ENCODE assay signal across 19 cellular contexts in the genomic region with DNA sequence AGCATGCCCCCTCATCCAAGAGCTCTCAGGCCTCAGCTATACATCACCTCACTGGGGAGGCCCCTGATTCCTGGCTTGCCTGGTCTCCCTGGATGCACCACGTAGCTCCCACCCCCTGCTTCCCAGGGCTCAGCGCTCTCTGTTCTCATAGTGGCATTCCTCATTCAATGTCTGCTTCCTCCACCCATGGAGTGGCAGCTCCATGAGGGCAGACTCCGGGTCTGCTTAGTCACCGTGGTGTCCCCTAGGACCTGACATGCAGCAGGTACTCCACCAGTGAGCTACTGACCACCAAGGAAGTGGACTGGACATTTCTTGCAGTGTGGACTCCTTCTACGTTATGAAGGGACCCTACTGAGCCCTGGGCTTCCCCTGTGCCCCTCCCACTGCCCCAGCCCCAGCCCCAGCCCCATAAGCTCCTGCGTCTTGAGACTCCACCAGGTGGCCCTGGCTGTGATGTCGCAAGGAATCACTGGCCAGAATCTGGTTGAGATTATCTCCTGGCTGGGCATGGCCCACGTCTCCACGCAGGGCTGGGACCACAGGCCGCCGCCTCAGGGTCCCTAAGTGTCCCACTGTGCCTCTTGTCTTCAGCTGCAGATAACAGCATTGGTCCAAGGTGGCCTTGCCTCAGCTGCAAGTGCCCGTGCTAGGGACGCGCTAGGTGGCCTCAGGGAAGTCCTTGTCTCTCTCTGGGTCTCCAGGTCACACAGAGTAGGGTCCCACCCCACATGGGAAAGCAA.
"Had no signal": no experiment of that assay in that cellular context is flagged by ENCODE, and none has a peak within 500 bp of the region (broad histone marks: within the 10 kb centered on the region; RNA-seq: fewer than 3 reads in every experiment).

No MANE protein-coding gene starts in this region.

- DNase-seq: activated B cell treated with CpG ODN at 0.5 μM for 24 hours; activated CD4-positive, alpha-beta T cell treated with anti-CD3 and anti-CD28 coated beads for 48 hours; activated CD8-positive, alpha-beta T cell treated with anti-CD3 and anti-CD28 coated beads for 36 hours; activated naive CD4-positive, alpha-beta T cell treated with anti-CD3 and anti-CD28 coated beads for 36 hours; activated naive CD8-positive, alpha-beta T cell treated with anti-CD3 and anti-CD28 coated beads, Interleukin-2, amount 50 U/mL, for 24 hours; activated T-cell treated with anti-CD3 and anti-CD28 coated beads, Interleukin-2, amount 50 U/mL, for 4 hours; anterior cingulate cortex; caudate nucleus; effector memory CD8-positive, alpha-beta T cell; foreskin fibroblast; hippocampal formation; left lung; psoas muscle; stimulated activated CD4-positive, alpha-beta T cell treated with anti-CD3 and anti-CD28 coated beads, Interleukin-4, amount 100 ng/mL, for 24 hours; SW 1271 had no signal

- H3K27me3 ChIP-seq: left lung had no signal

- H3K27ac Mint-ChIP-seq: activated B cell treated with CpG ODN at 0.5 μM for 24 hours; activated CD8-positive, alpha-beta T cell treated with anti-CD3 and anti-CD28 coated beads for 36 hours; activated naive CD4-positive, alpha-beta T cell treated with anti-CD3 and anti-CD28 coated beads for 36 hours; activated naive CD8-positive, alpha-beta T cell treated with anti-CD3 and anti-CD28 coated beads, Interleukin-2, amount 50 U/mL, for 24 hours; brain; effector memory CD8-positive, alpha-beta T cell; stimulated activated memory B cell treated with anti-CD40 and anti-IgM and Interleukin-4, amounts not matched to agents 10 μg/mL and 1 μg/mL and 100 μg/mL, for 72 hours had no signal

- H3K36me3 Mint-ChIP-seq: brain; stimulated activated memory B cell treated with anti-CD40 and anti-IgM and Interleukin-4, amounts not matched to agents 10 μg/mL and 1 μg/mL and 100 μg/mL, for 72 hours had no signal

- H3K4me3 Mint-ChIP-seq: activated B cell treated with CpG ODN at 0.5 μM for 24 hours; activated CD8-positive, alpha-beta T cell treated with anti-CD3 and anti-CD28 coated beads for 36 hours; activated naive CD4-positive, alpha-beta T cell treated with anti-CD3 and anti-CD28 coated beads for 36 hours; activated naive CD8-positive, alpha-beta T cell treated with anti-CD3 and anti-CD28 coated beads, Interleukin-2, amount 50 U/mL, for 24 hours; activated T-cell treated with anti-CD3 and anti-CD28 coated beads, Interleukin-2, amount 50 U/mL, for 4 hours; brain; effector memory CD8-positive, alpha-beta T cell; stimulated activated memory B cell treated with anti-CD40 and anti-IgM and Interleukin-4, amounts not matched to agents 10 μg/mL and 1 μg/mL and 100 μg/mL, for 72 hours had no signal

- H3K9me3 ChIP-seq: psoas muscle had no signal

- H3K4me3 ChIP-seq: left lung, psoas muscle had no signal

- H3K9me3 Mint-ChIP-seq: activated CD8-positive, alpha-beta T cell treated with anti-CD3 and anti-CD28 coated beads for 36 hours; activated naive CD4-positive, alpha-beta T cell treated with anti-CD3 and anti-CD28 coated beads for 36 hours; activated naive CD8-positive, alpha-beta T cell treated with anti-CD3 and anti-CD28 coated beads, Interleukin-2, amount 50 U/mL, for 24 hours; activated T-cell treated with anti-CD3 and anti-CD28 coated beads, Interleukin-2, amount 50 U/mL, for 4 hours had no signal

- H3K36me3 ChIP-seq: left lung had no signal

- H3K4me1 Mint-ChIP-seq: activated B cell treated with CpG ODN at 0.5 μM for 24 hours had no signal

- ATAC-seq: activated CD8-positive, alpha-beta T cell treated with anti-CD3 and anti-CD28 coated beads for 36 hours; activated naive CD8-positive, alpha-beta T cell treated with anti-CD3 and anti-CD28 coated beads, Interleukin-2, amount 50 U/mL, for 24 hours; activated T-cell treated with anti-CD3 and anti-CD28 coated beads, Interleukin-2, amount 50 U/mL, for 4 hours; effector memory CD8-positive, alpha-beta T cell; left lung; psoas muscle; stimulated activated memory B cell treated with anti-CD40 and anti-IgM and Interleukin-4, amounts not matched to agents 10 μg/mL and 1 μg/mL and 100 μg/mL, for 72 hours had no signal

- H3K27ac ChIP-seq: left lung, psoas muscle had no signal

- FAIRE-seq: keratinocyte, small intestine had no signal

- H3K4me1 ChIP-seq: psoas muscle had no signal
